In genomic region chr13:23375007-23375971, GRCh38 we compare ENCODE assay signal across 1 cellular context.
A peak's percentile ranks its signal among the peaks of the same experiment; 100 is the strongest.
TF ChIP-seq lines count a peak whose summit lies in the region.

No MANE protein-coding gene starts in this region.

TF ChIP-seq in HepG2, 621 proteins besides CTCF, POLR2A, EP300 and RAD21 (continued from another document and continues in another):
- TF ChIP-seq ZNF362 (CRISPR knock-in tag; IDR thresholded peaks at IDR 0.05; ENCODE audit: borderline replicate concordance) = 0 out of 2 replicates have a peak, but pooled peaks have one; percentile 33
- no peak for TF ChIP-seq WIZ (CRISPR knock-in tag; IDR thresholded peaks at IDR 0.05)
- peak; percentile 89; the same call in 1 of the 2 replicates for TF ChIP-seq ZNF468 (CRISPR knock-in tag; IDR thresholded peaks at IDR 0.05)
- 0 out of 2 replicates have a peak, but pooled peaks have one; percentile 31 for TF ChIP-seq ZNF616 (CRISPR knock-in tag; IDR thresholded peaks at IDR 0.05; ENCODE audit: low read depth)
- no peak for TF ChIP-seq ZSCAN30 (CRISPR knock-in tag; IDR thresholded peaks at IDR 0.05)
- TF ChIP-seq TBX3 (IDR thresholded peaks at IDR 0.05; ENCODE audit: borderline replicate concordance) = no peak
- TF ChIP-seq TOPORS (CRISPR knock-in tag; IDR thresholded peaks at IDR 0.05) = no peak
- TF ChIP-seq POLR2AphosphoS2 (IDR thresholded peaks at IDR 0.05; ENCODE audit: low read depth, low read length) = no peak
- TF ChIP-seq EEA1 (CRISPR knock-in tag; IDR thresholded peaks at IDR 0.05; ENCODE audit: borderline replicate concordance) = no peak
- TF ChIP-seq SRY (CRISPR knock-in tag; IDR thresholded peaks at IDR 0.05) = peak; percentile 54; the same call in 1 of the 2 replicates
- TF ChIP-seq, protein P1, sequence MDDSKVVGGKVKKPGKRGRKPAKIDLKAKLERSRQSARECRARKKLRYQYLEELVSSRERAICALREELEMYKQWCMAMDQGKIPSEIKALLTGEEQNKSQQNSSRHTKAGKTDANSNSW (CRISPR knock-in tag; IDR thresholded peaks at IDR 0.05; ENCODE audit: borderline replicate concordance) = no peak
- no peak for TF ChIP-seq RAD51 (IDR thresholded peaks at IDR 0.05; ENCODE audit: borderline replicate concordance)
- no peak for TF ChIP-seq ZNF34 (CRISPR knock-in tag; IDR thresholded peaks at IDR 0.05; ENCODE audit: borderline replicate concordance)
- no peak for TF ChIP-seq ZFP37 (CRISPR knock-in tag; IDR thresholded peaks at IDR 0.05; ENCODE audit: borderline replicate concordance)
- no peak for TF ChIP-seq RFXANK (CRISPR knock-in tag; IDR thresholded peaks at IDR 0.05)
- no peak; the same call in 1 of the 2 replicates for TF ChIP-seq NFYC (CRISPR knock-in tag; IDR thresholded peaks at IDR 0.05)
- no peak for TF ChIP-seq SETDB1 (CRISPR knock-in tag; IDR thresholded peaks at IDR 0.05; ENCODE audit: borderline replicate concordance)
- TF ChIP-seq CBX2 (IDR thresholded peaks at IDR 0.05; ENCODE audit: low read depth, low read length) = no peak
- TF ChIP-seq CBX2 (CRISPR knock-in tag; IDR thresholded peaks at IDR 0.05; ENCODE audit: low read depth) = no peak
- TF ChIP-seq, protein P2, sequence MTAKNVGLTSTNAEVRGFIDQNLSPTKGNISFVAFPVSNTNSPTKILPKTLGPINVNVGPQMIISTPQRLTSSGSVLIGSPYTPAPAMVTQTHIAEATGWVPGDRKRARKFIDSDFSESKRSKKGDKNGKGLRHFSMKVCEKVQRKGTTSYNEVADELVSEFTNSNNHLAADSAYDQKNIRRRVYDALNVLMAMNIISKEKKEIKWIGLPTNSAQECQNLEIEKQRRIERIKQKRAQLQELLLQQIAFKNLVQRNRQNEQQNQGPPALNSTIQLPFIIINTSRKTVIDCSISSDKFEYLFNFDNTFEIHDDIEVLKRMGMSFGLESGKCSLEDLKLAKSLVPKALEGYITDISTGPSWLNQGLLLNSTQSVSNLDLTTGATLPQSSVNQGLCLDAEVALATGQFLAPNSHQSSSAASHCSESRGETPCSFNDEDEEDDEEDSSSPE (CRISPR knock-in tag; IDR thresholded peaks at IDR 0.05) = peak; percentile 14
- no peak for TF ChIP-seq HHEX (CRISPR knock-in tag; IDR thresholded peaks at IDR 0.05)
- no peak for TF ChIP-seq MBD4 (IDR thresholded peaks at IDR 0.05; ENCODE audit: borderline replicate concordance, low read length)
- 0 out of 2 replicates have a peak, but pooled peaks have one; percentile 25 for TF ChIP-seq ZBTB38 (CRISPR knock-in tag; IDR thresholded peaks at IDR 0.05)
- no peak for TF ChIP-seq ZNF839 (CRISPR knock-in tag; IDR thresholded peaks at IDR 0.05; ENCODE audit: borderline replicate concordance)
- TF ChIP-seq, protein P3, sequence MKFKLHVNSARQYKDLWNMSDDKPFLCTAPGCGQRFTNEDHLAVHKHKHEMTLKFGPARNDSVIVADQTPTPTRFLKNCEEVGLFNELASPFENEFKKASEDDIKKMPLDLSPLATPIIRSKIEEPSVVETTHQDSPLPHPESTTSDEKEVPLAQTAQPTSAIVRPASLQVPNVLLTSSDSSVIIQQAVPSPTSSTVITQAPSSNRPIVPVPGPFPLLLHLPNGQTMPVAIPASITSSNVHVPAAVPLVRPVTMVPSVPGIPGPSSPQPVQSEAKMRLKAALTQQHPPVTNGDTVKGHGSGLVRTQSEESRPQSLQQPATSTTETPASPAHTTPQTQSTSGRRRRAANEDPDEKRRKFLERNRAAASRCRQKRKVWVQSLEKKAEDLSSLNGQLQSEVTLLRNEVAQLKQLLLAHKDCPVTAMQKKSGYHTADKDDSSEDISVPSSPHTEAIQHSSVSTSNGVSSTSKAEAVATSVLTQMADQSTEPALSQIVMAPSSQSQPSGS (CRISPR knock-in tag; IDR thresholded peaks at IDR 0.05) = no peak
- no peak for TF ChIP-seq ARHGAP35 (CRISPR knock-in tag; IDR thresholded peaks at IDR 0.05; ENCODE audit: borderline replicate concordance)
- TF ChIP-seq CHCHD3 (CRISPR knock-in tag; IDR thresholded peaks at IDR 0.05) = no peak
- no peak; the same call in 1 of the 2 replicates for TF ChIP-seq RFXAP (CRISPR knock-in tag; IDR thresholded peaks at IDR 0.05; ENCODE audit: borderline replicate concordance)
- no peak for TF ChIP-seq HDAC6 (IDR thresholded peaks at IDR 0.05; ENCODE audit: low read depth, low read length)
- TF ChIP-seq ZNF546 (CRISPR knock-in tag; conservative IDR thresholded peaks at IDR 0.05) = peak; percentile 59; the same call in 1 of the 2 replicates
- TF ChIP-seq NR2F2 (IDR thresholded peaks at IDR 0.05; ENCODE audit: borderline replicate concordance, low read depth) = no peak
- no peak for TF ChIP-seq ZNF224 (CRISPR knock-in tag; IDR thresholded peaks at IDR 0.05)
- TF ChIP-seq ZBTB7B (CRISPR knock-in tag; IDR thresholded peaks at IDR 0.05) = no peak
- TF ChIP-seq ZSCAN20 (CRISPR knock-in tag; IDR thresholded peaks at IDR 0.05; ENCODE audit: borderline replicate concordance) = peak; percentile 71; the same call in 1 of the 2 replicates
- no peak for TF ChIP-seq ZNF24 (IDR thresholded peaks at IDR 0.05)
- TF ChIP-seq, protein P4, sequence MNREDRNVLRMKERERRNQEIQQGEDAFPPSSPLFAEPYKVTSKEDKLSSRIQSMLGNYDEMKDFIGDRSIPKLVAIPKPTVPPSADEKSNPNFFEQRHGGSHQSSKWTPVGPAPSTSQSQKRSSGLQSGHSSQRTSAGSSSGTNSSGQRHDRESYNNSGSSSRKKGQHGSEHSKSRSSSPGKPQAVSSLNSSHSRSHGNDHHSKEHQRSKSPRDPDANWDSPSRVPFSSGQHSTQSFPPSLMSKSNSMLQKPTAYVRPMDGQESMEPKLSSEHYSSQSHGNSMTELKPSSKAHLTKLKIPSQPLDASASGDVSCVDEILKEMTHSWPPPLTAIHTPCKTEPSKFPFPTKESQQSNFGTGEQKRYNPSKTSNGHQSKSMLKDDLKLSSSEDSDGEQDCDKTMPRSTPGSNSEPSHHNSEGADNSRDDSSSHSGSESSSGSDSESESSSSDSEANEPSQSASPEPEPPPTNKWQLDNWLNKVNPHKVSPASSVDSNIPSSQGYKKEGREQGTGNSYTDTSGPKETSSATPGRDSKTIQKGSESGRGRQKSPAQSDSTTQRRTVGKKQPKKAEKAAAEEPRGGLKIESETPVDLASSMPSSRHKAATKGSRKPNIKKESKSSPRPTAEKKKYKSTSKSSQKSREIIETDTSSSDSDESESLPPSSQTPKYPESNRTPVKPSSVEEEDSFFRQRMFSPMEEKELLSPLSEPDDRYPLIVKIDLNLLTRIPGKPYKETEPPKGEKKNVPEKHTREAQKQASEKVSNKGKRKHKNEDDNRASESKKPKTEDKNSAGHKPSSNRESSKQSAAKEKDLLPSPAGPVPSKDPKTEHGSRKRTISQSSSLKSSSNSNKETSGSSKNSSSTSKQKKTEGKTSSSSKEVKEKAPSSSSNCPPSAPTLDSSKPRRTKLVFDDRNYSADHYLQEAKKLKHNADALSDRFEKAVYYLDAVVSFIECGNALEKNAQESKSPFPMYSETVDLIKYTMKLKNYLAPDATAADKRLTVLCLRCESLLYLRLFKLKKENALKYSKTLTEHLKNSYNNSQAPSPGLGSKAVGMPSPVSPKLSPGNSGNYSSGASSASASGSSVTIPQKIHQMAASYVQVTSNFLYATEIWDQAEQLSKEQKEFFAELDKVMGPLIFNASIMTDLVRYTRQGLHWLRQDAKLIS (CRISPR knock-in tag; IDR thresholded peaks at IDR 0.05) = no peak
- TF ChIP-seq, protein P5, sequence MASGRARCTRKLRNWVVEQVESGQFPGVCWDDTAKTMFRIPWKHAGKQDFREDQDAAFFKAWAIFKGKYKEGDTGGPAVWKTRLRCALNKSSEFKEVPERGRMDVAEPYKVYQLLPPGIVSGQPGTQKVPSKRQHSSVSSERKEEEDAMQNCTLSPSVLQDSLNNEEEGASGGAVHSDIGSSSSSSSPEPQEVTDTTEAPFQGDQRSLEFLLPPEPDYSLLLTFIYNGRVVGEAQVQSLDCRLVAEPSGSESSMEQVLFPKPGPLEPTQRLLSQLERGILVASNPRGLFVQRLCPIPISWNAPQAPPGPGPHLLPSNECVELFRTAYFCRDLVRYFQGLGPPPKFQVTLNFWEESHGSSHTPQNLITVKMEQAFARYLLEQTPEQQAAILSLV (CRISPR knock-in tag; IDR thresholded peaks at IDR 0.05; ENCODE audit: borderline replicate concordance) = no peak
- no peak; the same call in 1 of the 2 replicates for TF ChIP-seq ATF7-NPFF (CRISPR knock-in tag; IDR thresholded peaks at IDR 0.05; ENCODE audit: low read depth)
- TF ChIP-seq, protein P6, sequence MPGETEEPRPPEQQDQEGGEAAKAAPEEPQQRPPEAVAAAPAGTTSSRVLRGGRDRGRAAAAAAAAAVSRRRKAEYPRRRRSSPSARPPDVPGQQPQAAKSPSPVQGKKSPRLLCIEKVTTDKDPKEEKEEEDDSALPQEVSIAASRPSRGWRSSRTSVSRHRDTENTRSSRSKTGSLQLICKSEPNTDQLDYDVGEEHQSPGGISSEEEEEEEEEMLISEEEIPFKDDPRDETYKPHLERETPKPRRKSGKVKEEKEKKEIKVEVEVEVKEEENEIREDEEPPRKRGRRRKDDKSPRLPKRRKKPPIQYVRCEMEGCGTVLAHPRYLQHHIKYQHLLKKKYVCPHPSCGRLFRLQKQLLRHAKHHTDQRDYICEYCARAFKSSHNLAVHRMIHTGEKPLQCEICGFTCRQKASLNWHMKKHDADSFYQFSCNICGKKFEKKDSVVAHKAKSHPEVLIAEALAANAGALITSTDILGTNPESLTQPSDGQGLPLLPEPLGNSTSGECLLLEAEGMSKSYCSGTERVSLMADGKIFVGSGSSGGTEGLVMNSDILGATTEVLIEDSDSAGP (CRISPR knock-in tag; IDR thresholded peaks at IDR 0.05; ENCODE audit: borderline replicate concordance) = no peak
- no peak for TF ChIP-seq FOXK2 (IDR thresholded peaks at IDR 0.05)
- TF ChIP-seq, protein P7, sequence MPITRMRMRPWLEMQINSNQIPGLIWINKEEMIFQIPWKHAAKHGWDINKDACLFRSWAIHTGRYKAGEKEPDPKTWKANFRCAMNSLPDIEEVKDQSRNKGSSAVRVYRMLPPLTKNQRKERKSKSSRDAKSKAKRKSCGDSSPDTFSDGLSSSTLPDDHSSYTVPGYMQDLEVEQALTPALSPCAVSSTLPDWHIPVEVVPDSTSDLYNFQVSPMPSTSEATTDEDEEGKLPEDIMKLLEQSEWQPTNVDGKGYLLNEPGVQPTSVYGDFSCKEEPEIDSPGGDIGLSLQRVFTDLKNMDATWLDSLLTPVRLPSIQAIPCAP (CRISPR knock-in tag; IDR thresholded peaks at IDR 0.05; ENCODE audit: low read depth) = no peak
- no peak for TF ChIP-seq CENPBD1 (CRISPR knock-in tag; IDR thresholded peaks at IDR 0.05; ENCODE audit: borderline replicate concordance, low read depth)
- TF ChIP-seq ONECUT2 (CRISPR knock-in tag; IDR thresholded peaks at IDR 0.05) = no peak
- TF ChIP-seq ZNF136 (CRISPR knock-in tag; IDR thresholded peaks at IDR 0.05; ENCODE audit: low read depth) = no peak
- no peak for TF ChIP-seq THYN1 (CRISPR knock-in tag; IDR thresholded peaks at IDR 0.05; ENCODE audit: borderline replicate concordance, low read depth)
